ENCODE assay signal across 1 cellular context in genomic region chr7:44259547-44260457, GRCh38.
A peak's percentile ranks its signal among the peaks of the same experiment; 100 is the strongest.
TF ChIP-seq lines count a peak whose summit lies in the region.

No MANE protein-coding gene starts in this region.

TF ChIP-seq in IMR-90, 13 proteins besides CTCF, POLR2A, EP300 and RAD21 (continued from another document):
- TF ChIP-seq USF2 (IDR thresholded peaks at IDR 0.05; ENCODE audit: low read depth, low read length) (peak; percentile 88), FOS (IDR thresholded peaks at IDR 0.05; ENCODE audit: low read depth, low read length) (peak; percentile 70), NFE2L2 (IDR thresholded peaks at IDR 0.05; ENCODE audit: low read depth, low read length) (no peak), RCOR1 (IDR thresholded peaks at IDR 0.05; ENCODE audit: insufficient replicate concordance, low read length) (no peak), RFX5 (IDR thresholded peaks at IDR 0.05; ENCODE audit: low read depth, low read length) (no peak), MAFK (IDR thresholded peaks at IDR 0.05; ENCODE audit: low read depth, low read length) (peak; percentile 24; the same call in 1 of the 2 replicates), ELK1 (IDR thresholded peaks at IDR 0.05; ENCODE audit: borderline replicate concordance, low read depth, low read length) (no peak)
